In genomic region chr3:67405193-67405592, GRCh38 we compare ENCODE assay signal across 30 cellular contexts.
"Had no signal": no experiment of that assay in that cellular context is flagged by ENCODE, and none has a peak within 500 bp of the region (broad histone marks: within the 10 kb centered on the region; RNA-seq: fewer than 3 reads in every experiment).

No MANE protein-coding gene starts in this region.

- H3K4me3 Mint-ChIP-seq: naive thymus-derived CD8-positive, alpha-beta T cell; natural killer cell treated with Interleukin-12 subunit alpha and Interleukin-12 subunit beta and Interleukin-15 and Interleukin-18, amount 100 ng/mL, for 72 hours; nephron progenitor cell; neural crest cell; stimulated activated memory B cell treated with anti-CD40 and anti-IgM and Interleukin-4, amounts not matched to agents 10 μg/mL and 1 μg/mL and 100 μg/mL, for 72 hours; stimulated activated naive CD8-positive, alpha-beta T cell treated with anti-CD3 and anti-CD28 coated beads, Interleukin-15, amount 100 ng/mL, for 72 hours; type B pancreatic cell had no signal

- H3K27ac ChIP-seq: neutrophil, pancreas, psoas muscle, skin epidermis, spleen, suprapubic skin, testis, tibial artery, transverse colon, upper lobe of right lung, uterus had no signal

- H3K9me3 Mint-ChIP-seq: naive thymus-derived CD8-positive, alpha-beta T cell; natural killer cell treated with Interleukin-12 subunit alpha and Interleukin-12 subunit beta and Interleukin-15 and Interleukin-18, amount 100 ng/mL, for 72 hours; nephron progenitor cell; neural crest cell; stimulated activated memory B cell treated with anti-CD40 and anti-IgM and Interleukin-4, amounts not matched to agents 10 μg/mL and 1 μg/mL and 100 μg/mL, for 72 hours; type B pancreatic cell had no signal

- FAIRE-seq: pancreas had no signal

- H3K9me3 ChIP-seq: neutrophil, pancreas, psoas muscle, spleen, suprapubic skin, testis, tibial artery, transverse colon, upper lobe of right lung, uterus had no signal

- H3K4me3 ChIP-seq: pancreas, psoas muscle, skin epidermis, smooth muscle cell, spleen, suprapubic skin, testis, tibial artery, transverse colon, upper lobe of right lung, uterus had no signal

- DNase-seq: naive thymus-derived CD8-positive, alpha-beta T cell; nephron progenitor cell; nucleus accumbens; pancreas; psoas muscle; right cardiac atrium; spleen; stimulated activated CD4-positive, alpha-beta T cell treated with anti-CD3 and anti-CD28 coated beads, Interleukin-12 subunit alpha, Interleukin-12 subunit beta, amount 100 ng/mL, for 4 hours; stimulated activated CD4-positive, alpha-beta T cell treated with anti-CD3 and anti-CD28 coated beads, Interleukin-1b, Interleukin-23, amount 100 ng/mL, for 48 hours; stimulated activated CD4-positive, alpha-beta T cell treated with anti-CD3 and anti-CD28 coated beads, Interleukin-4, amount 100 ng/mL, for 1 hour; stimulated activated CD4-positive, alpha-beta T cell treated with anti-CD3 and anti-CD28 coated beads, Interleukin-4, amount 100 ng/mL, for 4 hours; stimulated activated CD8-positive, alpha-beta memory T cell treated with anti-CD3 and anti-CD28 coated beads, Interleukin-4, amount 100 ng/mL, for 48 hours; stimulated activated naive CD4-positive, alpha-beta T cell; stimulated activated naive CD8-positive, alpha-beta T cell treated with anti-CD3 and anti-CD28 coated beads, Interleukin-15, amount 100 ng/mL, for 72 hours; stimulated activated naive CD8-positive, alpha-beta T cell treated with anti-CD3 and anti-CD28 coated beads, Interleukin-15, Interleukin-2, amounts not matched to agents 100 U/mL and 50 U/mL, for 24 hours; substantia nigra; testis; tibial artery; transverse colon; upper lobe of right lung; uterus had no signal

- H3K27me3 ChIP-seq: neutrophil, pancreas, spleen, suprapubic skin, testis, tibial artery, transverse colon, upper lobe of right lung, uterus had no signal

- H3K4me1 ChIP-seq: psoas muscle, spleen, suprapubic skin, testis, tibial artery, transverse colon, upper lobe of right lung, uterus had no signal

- H3K36me3 ChIP-seq: neutrophil, pancreas, suprapubic skin, uterus had no signal

- H3K27me3 Mint-ChIP-seq: naive thymus-derived CD8-positive, alpha-beta T cell; natural killer cell treated with Interleukin-12 subunit alpha and Interleukin-12 subunit beta and Interleukin-15 and Interleukin-18, amount 100 ng/mL, for 72 hours; stimulated activated memory B cell treated with anti-CD40 and anti-IgM and Interleukin-4, amounts not matched to agents 10 μg/mL and 1 μg/mL and 100 μg/mL, for 72 hours; stimulated activated naive CD8-positive, alpha-beta T cell treated with anti-CD3 and anti-CD28 coated beads, Interleukin-15, amount 100 ng/mL, for 72 hours; type B pancreatic cell had no signal

- ATAC-seq: naive thymus-derived CD8-positive, alpha-beta T cell; natural killer cell treated with Interleukin-12 subunit alpha and Interleukin-12 subunit beta and Interleukin-15 and Interleukin-18, amount 100 ng/mL, for 72 hours; pancreas; psoas muscle; right cardiac atrium; sciatic nerve; stimulated activated memory B cell treated with anti-CD40 and anti-IgM and Interleukin-4, amounts not matched to agents 10 μg/mL and 1 μg/mL and 100 μg/mL, for 72 hours; stimulated activated naive CD8-positive, alpha-beta T cell treated with anti-CD3 and anti-CD28 coated beads, Interleukin-15, amount 100 ng/mL, for 72 hours; stimulated activated naive CD8-positive, alpha-beta T cell treated with anti-CD3 and anti-CD28 coated beads, Interleukin-15, Interleukin-2, amounts not matched to agents 100 U/mL and 50 U/mL, for 24 hours; upper lobe of right lung had no signal

- H3K4me1 Mint-ChIP-seq: neural crest cell; stimulated activated memory B cell treated with anti-CD40 and anti-IgM and Interleukin-4, amounts not matched to agents 10 μg/mL and 1 μg/mL and 100 μg/mL, for 72 hours; stimulated activated naive CD8-positive, alpha-beta T cell treated with anti-CD3 and anti-CD28 coated beads, Interleukin-15, amount 100 ng/mL, for 72 hours had no signal

- H3K4me2 ChIP-seq: smooth muscle cell had no signal

- H3K27ac Mint-ChIP-seq: natural killer cell treated with Interleukin-12 subunit alpha and Interleukin-12 subunit beta and Interleukin-15 and Interleukin-18, amount 100 ng/mL, for 72 hours; nephron progenitor cell; stimulated activated memory B cell treated with anti-CD40 and anti-IgM and Interleukin-4, amounts not matched to agents 10 μg/mL and 1 μg/mL and 100 μg/mL, for 72 hours; stimulated activated naive CD8-positive, alpha-beta T cell treated with anti-CD3 and anti-CD28 coated beads, Interleukin-15, amount 100 ng/mL, for 72 hours; type B pancreatic cell had no signal
